ENCODE assay signal across 8 cellular contexts in genomic region chr2:151410485-151410833, GRCh38. TPM values are rescaled to one million over a fixed set of nuclear protein-coding genes. Genes with fewer than 3 reads are reported as not detected.
DNase-seq lines count a peak whose midpoint lies in the region; ATAC-seq, FAIRE-seq and TF ChIP-seq lines count a peak whose summit lies in the region.

No MANE protein-coding gene starts in this region.

- H3K27ac Mint-ChIP-seq in activated CD8-positive, alpha-beta T cell treated with anti-CD3 and anti-CD28 coated beads, Interleukin-2, amount 10 ng/mL, durations not matched to agents 7 days and 5 days: peak overlapping the region; percentile 98
- peak overlapping the region; percentile 88 to 98 (median 95) for H3K27ac Mint-ChIP-seq in naive thymus-derived CD4-positive, alpha-beta T cell

- no peak overlapping the region for H2BK15ac ChIP-seq in H1 (ENCODE audit: low read length)

- intact Hi-C loops in naive thymus-derived CD4-positive, alpha-beta T cell (cut with micrococcal nuclease): loop anchor here (1.0 to 5.0 kb wide), 7 partner anchors 13 to 1308 kb away; partner anchors contain the start of genes ARL6IP6 (in 2 of the 2), ARL5A (in 1 of the 2), NMI (in 1 of the 2) and PRPF40A (in 1 of the 2)
- intact Hi-C loops in testis (cut with DNase I; ENCODE audit: low total_unique reads): no loop called here

- DNase-seq in NCI-H1417 (lab: John Stamatoyannopoulos, UW) (peak in 2 of 3 experiments; percentile 5 to 85), NCI-H1417 treated with DMSO at 0.1 percent for 48 hours (lab: John Stamatoyannopoulos, UW) (no peak), NCI-H146 treated with DMSO at 0.1 percent for 48 hours (lab: John Stamatoyannopoulos, UW; ENCODE audit: unreplicated experiment) (peak; percentile 21), H1 (ENCODE audit: low read depth in 1 of 2, low spot score in 2 of 2) (no peak), testis (peak; percentile 70)
- DNase-seq in activated CD8-positive, alpha-beta T cell treated with anti-CD3 and anti-CD28 coated beads, Interleukin-2, amount 10 ng/mL, durations not matched to agents 7 days and 5 days: peak; percentile 61
- DNase-seq in naive thymus-derived CD4-positive, alpha-beta T cell: peak in 6 of 9 donors; percentile 32 to 38 (median 33)

- no peaks in the 10 kb centered on the region; a peak in 1 of 4 replicates for H3K9me3 ChIP-seq in H1 (ENCODE audit: insufficient read depth in 2 of 2, low read depth in 1 of 2, low read length in 1 of 2)
- H3K9me3 ChIP-seq in naive thymus-derived CD4-positive, alpha-beta T cell (ENCODE audit: control insufficient read depth in 2 of 3, low read length in 3 of 3): no peaks in the 10 kb centered on the region
- no peaks in the 10 kb centered on the region for H3K9me3 ChIP-seq in testis

- no peak for TF ChIP-seq EP300 in H1 (IDR thresholded peaks at IDR 0.05; ENCODE audit: borderline replicate concordance in 1 of 2, low read depth in 2 of 2, low read length in 2 of 2)

- POLR2A ChIA-PET in activated CD8-positive, alpha-beta T cell treated with anti-CD3 and anti-CD28 coated beads, Interleukin-2, amount 10 ng/mL, durations not matched to agents 7 days and 5 days (lab: Charles Lee): interaction anchor here (0.7 to 1.2 kb wide), 3 partner anchors 10 to 120 kb away, joined by 3 read pairs; no protein-coding TSS in a partner anchor
- POLR2A ChIA-PET in H1 (lab: Charles Lee; ENCODE audit: partially characterized antibody): interaction anchor here (0.6 to 2.2 kb wide), 5 partner anchors 8 to 121 kb away, joined by 4 to 14 read pairs (median 4); partner anchors contain the start of gene NMI
- POLR2A ChIA-PET in naive thymus-derived CD4-positive, alpha-beta T cell (lab: Charles Lee): interaction anchor here (0.7 to 2.2 kb wide), 5 partner anchors 13 to 149 kb away, joined by 3 to 9 read pairs (median 7); partner anchors contain the start of genes NMI and RBM43

- peak overlapping the region; percentile 91; the same call in 1 of the 2 replicates for H3K18ac ChIP-seq in H1 (ENCODE audit: extremely low read depth, low read length)

- H3K27ac ChIP-seq in H1 (ENCODE audit: low read depth, low read length) (peak overlapping the region; percentile 99), testis (peak overlapping the region; percentile 96 to 99)
- H3K27ac ChIP-seq in naive thymus-derived CD4-positive, alpha-beta T cell (ENCODE audit: low read depth, low read length): peak overlapping the region; percentile 89

- peak overlapping the region; percentile 97 for H4K8ac ChIP-seq in H1 (ENCODE audit: extremely low read depth, insufficient read depth, low read length)

- peak overlapping the region; percentile 22 for H4K91ac ChIP-seq in H1 (replicated peaks; ENCODE audit: insufficient read length, low read length)

- H3K4me2 ChIP-seq in H1 (ENCODE audit: insufficient read depth in 1 of 2, low read depth in 2 of 2, low read length in 2 of 2): peak overlapping the region; percentile 50 to 66

- peak overlapping the region; percentile 97 for H3K4me3 Mint-ChIP-seq in activated CD8-positive, alpha-beta T cell treated with anti-CD3 and anti-CD28 coated beads, Interleukin-2, amount 10 ng/mL, durations not matched to agents 7 days and 5 days
- H3K4me3 Mint-ChIP-seq in naive thymus-derived CD4-positive, alpha-beta T cell: peak overlapping the region; percentile 91 to 99 (median 96)

- H3K9ac ChIP-seq in H1 (replicated peaks in 1 of 4; ENCODE audit: extremely low read depth in 1 of 4, low read depth in 3 of 4, low read length in 3 of 4): peak overlapping the region; percentile 77 to 98 (median 88)

- H3K79me2 ChIP-seq in H1 (ENCODE audit: control insufficient read depth in 1 of 2, insufficient read depth in 2 of 2, low read length in 2 of 2): peaks cover 12 to 52% of the 10 kb centered on the region in 2 experiments

- CTCF ChIA-PET in activated CD8-positive, alpha-beta T cell treated with anti-CD3 and anti-CD28 coated beads, Interleukin-2, amount 10 ng/mL, durations not matched to agents 7 days and 5 days (lab: Charles Lee): interaction anchor here (1.7 kb wide), 1 partner anchor 92 kb away, joined by 3 read pairs; no protein-coding TSS in a partner anchor
- CTCF ChIA-PET in H1 (lab: Charles Lee; ENCODE audit: partially characterized antibody): no interaction called here
- CTCF ChIA-PET in naive thymus-derived CD4-positive, alpha-beta T cell (lab: Charles Lee): interaction anchor here (0.8 kb wide), 1 partner anchor 150 kb away, joined by 4 read pairs; the partner anchor contains the start of gene RBM43

- H3K4me1 ChIP-seq in H1 (replicated peaks in 1 of 4; ENCODE audit: control insufficient read depth in 3 of 4, insufficient read depth in 4 of 4, low read length in 3 of 4): peaks cover 0 to 7% (median 3%) of the 10 kb centered on the region in 4 experiments; a peak in 3 of 7 replicates
- peaks cover 6 to 14% of the 10 kb centered on the region in 2 donors for H3K4me1 ChIP-seq in naive thymus-derived CD4-positive, alpha-beta T cell (ENCODE audit: control insufficient read depth in 2 of 2, insufficient read depth in 2 of 2, low read length in 2 of 2)
- H3K4me1 ChIP-seq in testis: no peaks in the 10 kb centered on the region

- H2BK12ac ChIP-seq in H1 (ENCODE audit: low read depth, low read length): no peak overlapping the region; the same call in 1 of the 2 replicates

- no peaks in the 10 kb centered on the region for H3K9me3 Mint-ChIP-seq in activated CD8-positive, alpha-beta T cell treated with anti-CD3 and anti-CD28 coated beads, Interleukin-2, amount 10 ng/mL, durations not matched to agents 7 days and 5 days (ENCODE audit: insufficient read depth)
- peaks cover 0 to 4% (median 0%) of the 10 kb centered on the region in 11 donors for H3K9me3 Mint-ChIP-seq in naive thymus-derived CD4-positive, alpha-beta T cell

- H3K36me3 Mint-ChIP-seq in activated CD8-positive, alpha-beta T cell treated with anti-CD3 and anti-CD28 coated beads, Interleukin-2, amount 10 ng/mL, durations not matched to agents 7 days and 5 days (ENCODE audit: low read depth): peaks cover 33% of the 10 kb centered on the region
- H3K36me3 Mint-ChIP-seq in naive thymus-derived CD4-positive, alpha-beta T cell: peaks cover 0 to 17% (median 3%) of the 10 kb centered on the region in 5 donors

- no peak overlapping the region for H2BK120ac ChIP-seq in H1 (replicated peaks; ENCODE audit: low read depth, low read length)

- H3K56ac ChIP-seq in H1 (replicated peaks; ENCODE audit: insufficient read length, low read depth, low read length): peak overlapping the region; percentile 92

- H3K23me2 ChIP-seq in H1 (ENCODE audit: low read depth, low read length): no peaks in the 10 kb centered on the region; the same call in 1 of the 2 replicates

- H3K27me3 Mint-ChIP-seq in activated CD8-positive, alpha-beta T cell treated with anti-CD3 and anti-CD28 coated beads, Interleukin-2, amount 10 ng/mL, durations not matched to agents 7 days and 5 days (ENCODE audit: low read depth): peaks cover 6% of the 10 kb centered on the region
- H3K27me3 Mint-ChIP-seq in naive thymus-derived CD4-positive, alpha-beta T cell: peaks cover 0 to 3% (median 0%) of the 10 kb centered on the region in 5 donors

- peaks cover 1 to 7% of the 10 kb centered on the region in 2 experiments for H4K20me1 ChIP-seq in H1 (replicated peaks in 1 of 2; ENCODE audit: control insufficient read depth in 1 of 2, insufficient read depth in 2 of 2, low read length in 2 of 2)

- H3K4me3 ChIP-seq in H1 (ENCODE audit: extremely low read depth in 1 of 4, insufficient read depth in 2 of 4, low read depth in 3 of 4, low read length in 4 of 4) (peak overlapping the region; percentile 77 to 94 (median 82)), testis (peak overlapping the region; percentile 93 to 98)
- H3K4me3 ChIP-seq in naive thymus-derived CD4-positive, alpha-beta T cell (ENCODE audit: low read length): peak overlapping the region; percentile 73

- TF ChIP-seq POLR2A in H1 (IDR thresholded peaks at IDR 0.05; ENCODE audit: control extremely low read depth in 1 of 2, low read depth in 2 of 2, low read length in 2 of 2) (no peak), testis (IDR thresholded peaks at IDR 0.05) (no peak)

- H3K27me3 ChIP-seq in H1 (replicated peaks in 1 of 4; ENCODE audit: control insufficient read depth in 3 of 4, extremely low read depth in 1 of 4, insufficient read depth in 3 of 4, low read length in 3 of 4) (no peaks in the 10 kb centered on the region), testis (no peaks in the 10 kb centered on the region)
- no peaks in the 10 kb centered on the region for H3K27me3 ChIP-seq in naive thymus-derived CD4-positive, alpha-beta T cell (ENCODE audit: control insufficient read depth in 2 of 2, insufficient read depth in 2 of 2, low read length in 2 of 2)

- no peak overlapping the region for H3K14ac ChIP-seq in H1 (ENCODE audit: insufficient read length)

- H4K5ac ChIP-seq in H1 (ENCODE audit: insufficient read length, low read depth, low read length): peak overlapping the region; percentile 91

- no peak; a peak in 1 of 4 replicates for TF ChIP-seq RAD21 in H1 (IDR thresholded peaks at IDR 0.05 in 1 of 2, conservative IDR thresholded peaks at IDR 0.05 in 1 of 2; ENCODE audit: low read depth in 2 of 2, low read length in 2 of 2)

- FAIRE-seq in H1 (lab: Jason Lieb, UNC): no peak

- H2AFZ ChIP-seq in H1 (ENCODE audit: low read length): no peak overlapping the region

- H3K4ac ChIP-seq in H1 (replicated peaks; ENCODE audit: insufficient read length, low read depth, low read length): no peak overlapping the region

- H3K36me3 ChIP-seq in H1 (ENCODE audit: control insufficient read depth in 2 of 4, insufficient read depth in 4 of 4, low read length in 3 of 4) (peaks cover 9 to 41% (median 27%) of the 10 kb centered on the region in 4 experiments; a peak in 7 of 8 replicates), testis (ENCODE audit: low read depth, missing control alignments) (no peaks in the 10 kb centered on the region)
- H3K36me3 ChIP-seq in naive thymus-derived CD4-positive, alpha-beta T cell (ENCODE audit: control insufficient read depth in 2 of 3, insufficient read depth in 3 of 3, low read length in 3 of 3): peaks cover 0 to 23% (median 0%) of the 10 kb centered on the region in 3 experiments

- peak overlapping the region; percentile 97 for H2BK5ac ChIP-seq in H1 (ENCODE audit: low read depth, low read length)

- no peak overlapping the region for H3K23ac ChIP-seq in H1 (ENCODE audit: insufficient read length)

- no peaks in the 10 kb centered on the region; the same call in 1 of the 2 replicates for H3K79me1 ChIP-seq in H1 (ENCODE audit: low read depth, low read length)

- no peak overlapping the region for H2AK5ac ChIP-seq in H1 (ENCODE audit: low read depth, low read length)

- WGBS in H1 (ENCODE audit: extremely low coverage in 1 of 2, insufficient coverage in 1 of 2, insufficient read length in 1 of 2, insufficient replicate concordance in 2 of 2, low coverage in 1 of 2, low lambda C conversion rate in 2 of 2, missing lambda C conversion rate in 1 of 2), 2 experiments: 1% methylated on average over 19 of the region's 21 CpGs; no CpG with 5 or more reads in 1 of the 2 experiments
- WGBS in testis, 2 donors: 0 to 1% methylated on average over 20 to 21 of the region's 21 CpGs

- peak; percentile 37 for ATAC-seq in HG02623 (IDR thresholded peaks at IDR 0.05; ENCODE audit: unreplicated experiment)
- ATAC-seq in activated CD8-positive, alpha-beta T cell treated with anti-CD3 and anti-CD28 coated beads, Interleukin-2, amount 10 ng/mL, durations not matched to agents 7 days and 5 days: peak; percentile 42
- ATAC-seq in naive thymus-derived CD4-positive, alpha-beta T cell: peak; percentile 56

- H3K4me1 Mint-ChIP-seq in activated CD8-positive, alpha-beta T cell treated with anti-CD3 and anti-CD28 coated beads, Interleukin-2, amount 10 ng/mL, durations not matched to agents 7 days and 5 days (ENCODE audit: low read depth): peaks cover 34% of the 10 kb centered on the region
- peaks cover 14 to 43% (median 35%) of the 10 kb centered on the region in 7 donors for H3K4me1 Mint-ChIP-seq in naive thymus-derived CD4-positive, alpha-beta T cell

- TF ChIP-seq CTCF in H1 (IDR thresholded peaks at IDR 0.05; ENCODE audit: control extremely low read depth in 1 of 3, insufficient read depth in 1 of 3, low read depth in 1 of 3, low read length in 3 of 3): no peak
- no peak for TF ChIP-seq CTCF in testis (IDR thresholded peaks at IDR 0.05)

- H2BK20ac ChIP-seq in H1 (ENCODE audit: low read length): no peak overlapping the region

RNA-seq across cellular contexts. Expression of gene RIF1, which starts 0.8 kb away (rescaled TPM):
- total RNA-seq in activated CD8-positive, alpha-beta T cell treated with anti-CD3 and anti-CD28 coated beads, Interleukin-2, amount 10 ng/mL, durations not matched to agents 7 days and 5 days: 10 to 100 TPM; 55.9 to 56.6 TPM
- total RNA-seq in H1 (2021; fragmentation: NEBNext Ultra II Directional; extraction: Animal tissue kit (Norgen Biotek cat#: 25700)): 94.0 and 104 TPM in 2 replicates
- polyA plus RNA-seq in H1 (2011; rRNA removed): 8.0 and 9.5 TPM in 2 replicates
- polyA plus RNA-seq in H1 (2011; cell fraction: cytosol; rRNA removed): 12.4 TPM
- polyA plus RNA-seq in H1 (2011; cell fraction: nucleus; rRNA removed): 14.8 TPM
- polyA plus RNA-seq in H1 (2012, experiment 1 of 2): 16.8 to 32.2 TPM (median 20.3 TPM) in 4 replicates
- 1.0 TPM for polyA plus RNA-seq in H1 (2012, experiment 2 of 2)
- 31.7 TPM for polyA plus RNA-seq in H1 (2013, experiment 1 of 2)
- 28.1 TPM for polyA plus RNA-seq in H1 (2013, experiment 2 of 2)
- polyA minus RNA-seq in H1 (2011; rRNA and poly(A)+ RNA removed): 133 and 172 TPM in 2 replicates
- polyA minus RNA-seq in H1 (2011; cell fraction: cytosol; rRNA and poly(A)+ RNA removed): 52.1 TPM
- polyA minus RNA-seq in H1 (2011; cell fraction: nucleus; rRNA and poly(A)+ RNA removed): 144 TPM
- 10 to 100 TPM; 39.8 to 74.0 (median 66.7) TPM for total RNA-seq in naive thymus-derived CD4-positive, alpha-beta T cell
- 10 to 100 TPM; 26.3 to 37.4 TPM for polyA plus RNA-seq in naive thymus-derived CD4-positive, alpha-beta T cell
- 10 to 100 TPM; 66.3 to 81.7 TPM for total RNA-seq in testis
- polyA plus RNA-seq in testis (ENCODE audit: insufficient read depth, low read depth, low replicate concordance): 10.6 TPM

RNA-seq across cellular contexts. Expression of gene TNFAIP6, which starts 53.1 kb away (rescaled TPM):
- total RNA-seq in activated CD8-positive, alpha-beta T cell treated with anti-CD3 and anti-CD28 coated beads, Interleukin-2, amount 10 ng/mL, durations not matched to agents 7 days and 5 days: not detected
- 1.1 and 2.0 TPM in 2 replicates for total RNA-seq in H1 (2021; fragmentation: NEBNext Ultra II Directional; extraction: Animal tissue kit (Norgen Biotek cat#: 25700))
- 0.74 and 1.1 TPM in 2 replicates for polyA plus RNA-seq in H1 (2011; rRNA removed)
- polyA plus RNA-seq in H1 (2011; cell fraction: cytosol; rRNA removed): 1.5 TPM
- polyA plus RNA-seq in H1 (2011; cell fraction: nucleus; rRNA removed): 0.39 TPM
- polyA plus RNA-seq in H1 (2012, experiment 1 of 2): 0.71 to 3.1 TPM (median 1.1 TPM) in 4 replicates
- 0.59 TPM for polyA plus RNA-seq in H1 (2012, experiment 2 of 2)
- 4.4 TPM for polyA plus RNA-seq in H1 (2013, experiment 1 of 2)
- polyA plus RNA-seq in H1 (2013, experiment 2 of 2): 4.7 TPM
- polyA minus RNA-seq in H1 (2011; rRNA and poly(A)+ RNA removed): 0.60 and 1.4 TPM in 2 replicates
- not detected for polyA minus RNA-seq in H1 (2011; cell fraction: cytosol; rRNA and poly(A)+ RNA removed)
- 0.90 TPM for polyA minus RNA-seq in H1 (2011; cell fraction: nucleus; rRNA and poly(A)+ RNA removed)
- under 1 TPM in 1 of 5 experiments, not detected in 4; 0.34 TPM for total RNA-seq in naive thymus-derived CD4-positive, alpha-beta T cell
- polyA plus RNA-seq in naive thymus-derived CD4-positive, alpha-beta T cell: not detected
- 1 to 10 TPM; 3.3 to 9.4 TPM for total RNA-seq in testis
- polyA plus RNA-seq in testis (ENCODE audit: insufficient read depth, low read depth, low replicate concordance): 26.1 TPM

Comparison
In these comparisons a context has a peak if more than half of its experiments do, and no peak if none do; other contexts are left out.
1. DNase-seq: peak in NCI-H1417 (2 of 3), NCI-H146 treated with DMSO at 0.1 percent for 48 hours (single experiment), activated CD8-positive, alpha-beta T cell treated with anti-CD3 and anti-CD28 coated beads, Interleukin-2, amount 10 ng/mL, durations not matched to agents 7 days and 5 days (single experiment), naive thymus-derived CD4-positive, alpha-beta T cell (6 of 9) and testis (single experiment); none in NCI-H1417 treated with DMSO at 0.1 percent for 48 hours (single experiment) and H1 (0 of 2).
2. Peak in every context shown above with its lines, with median percentiles within 50 percentile points of each other: ATAC-seq, H3K27ac ChIP-seq and H3K4me3 ChIP-seq.